ENCODE assay signal across 8 cellular contexts in the genomic region with DNA sequence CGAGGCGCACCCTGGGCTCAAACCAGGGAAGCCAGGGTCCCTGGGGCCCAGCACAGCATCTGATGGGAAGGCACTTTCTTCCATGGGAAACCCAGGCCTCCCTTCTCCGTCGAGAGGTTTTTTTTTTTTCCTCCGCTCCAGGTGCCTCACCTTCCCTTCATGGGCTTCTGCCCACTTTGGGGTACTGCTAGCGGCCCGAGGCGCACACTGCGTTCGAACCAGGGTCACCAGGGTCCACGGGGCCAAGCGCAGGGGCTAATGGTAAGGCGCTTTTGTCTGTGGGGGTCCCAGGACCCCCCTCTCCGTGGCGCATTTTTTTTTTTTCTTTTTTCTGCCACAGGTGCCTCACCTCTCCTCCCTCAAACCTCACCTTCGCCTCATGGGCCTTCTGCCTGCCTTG.
"Had no signal": no experiment of that assay in that cellular context is flagged by ENCODE, and none has a peak within 500 bp of the region (broad histone marks: within the 10 kb centered on the region; RNA-seq: fewer than 3 reads in every experiment).

No MANE protein-coding gene starts in this region.

- DNase-seq: GDM1, GF-D8 had no signal

- H3K4me3 ChIP-seq: GM12878 had no signal

- ATAC-seq: GM12878 had no signal

- FAIRE-seq: G401.6, GM12878, GM12891, GM12892, GM18507, GM19239 had no signal
